Comparison of ENCODE assay signal across 23 cellular contexts in genomic region chr6:4491501-4492260, GRCh38.
DNase-seq lines count a peak whose midpoint lies in the region; ATAC-seq, FAIRE-seq and TF ChIP-seq lines count a peak whose summit lies in the region.
"Had no signal": no experiment of that assay in that cellular context is flagged by ENCODE, and none has a peak within 500 bp of the region (broad histone marks: within the 10 kb centered on the region; RNA-seq: fewer than 3 reads in every experiment).

No MANE protein-coding gene starts in this region.

- dilution Hi-C loops in IMR-90 (cut with HindIII; ENCODE audit: low sequenced_read_pairs, unreplicated experiment): no loop called here

- intact Hi-C loops in IMR-90 (cut with micrococcal nuclease): no loop called here

- H3K9me3 ChIP-seq in IMR-90 (ENCODE audit: control insufficient read depth, insufficient read depth, low read length): peaks cover 6% of the 10 kb centered on the region
- peaks cover 16% of the 10 kb centered on the region for H3K9me3 ChIP-seq in astrocyte (ENCODE audit: insufficient read depth, low read depth, low read length)
- H3K9me3 ChIP-seq: neutrophil, suprapubic skin had no signal

- H3K9me3 Mint-ChIP-seq in astrocyte (ENCODE audit: unreplicated experiment): peaks cover 25% of the 10 kb centered on the region

- H2AK5ac ChIP-seq in IMR-90 (ENCODE audit: low read depth, low read length): no peak overlapping the region

- H3K4me2 ChIP-seq in IMR-90 (ENCODE audit: low read depth, low read length) (no peak overlapping the region), astrocyte (ENCODE audit: low read length) (no peak overlapping the region)

- no peak overlapping the region; the same call in 1 of the 2 replicates for H4K91ac ChIP-seq in IMR-90 (ENCODE audit: insufficient read depth, low read depth, low read length)

- no peaks in the 10 kb centered on the region for H3K9me1 ChIP-seq in IMR-90 (ENCODE audit: insufficient read depth, low read length)

- H3K18ac ChIP-seq in IMR-90 (ENCODE audit: low read depth, low read length): no peak overlapping the region

- TF ChIP-seq POLR2A in IMR-90 (IDR thresholded peaks at IDR 0.05; ENCODE audit: low read depth, low read length): no peak

- no peak for FAIRE-seq in astrocyte (lab: Jason Lieb, UNC)
- FAIRE-seq: GM12878 had no signal

- H2BK15ac ChIP-seq in IMR-90 (ENCODE audit: low read depth, low read length): no peak overlapping the region

- H2BK20ac ChIP-seq in IMR-90 (ENCODE audit: low read depth, low read length): no peak overlapping the region

- POLR2A ChIA-PET in IMR-90 (lab: Charles Lee; ENCODE audit: unreplicated experiment): no interaction called here

- H2BK5ac ChIP-seq in IMR-90 (ENCODE audit: low read depth, low read length, poor library complexity, severe bottlenecking): no peak overlapping the region

- no peaks in the 10 kb centered on the region for H3K79me1 ChIP-seq in IMR-90 (ENCODE audit: low read depth in 1 of 2, low read length in 2 of 2)

- H3K9ac ChIP-seq in IMR-90 (ENCODE audit: low read depth, low read length) (no peak overlapping the region), astrocyte (ENCODE audit: low read length) (no peak overlapping the region)

- no peak for TF ChIP-seq CTCF in IMR-90 (conservative IDR thresholded peaks at IDR 0.05; ENCODE audit: low read depth, low read length)
- no peak for TF ChIP-seq CTCF in astrocyte (IDR thresholded peaks at IDR 0.05; ENCODE audit: insufficient read depth, low read depth, low read length)
- TF ChIP-seq CTCF in fibroblast of mammary gland (conservative IDR thresholded peaks at IDR 0.05; ENCODE audit: control insufficient read depth, insufficient read depth, low read depth, low read length): no peak
- TF ChIP-seq CTCF in omental fat pad (IDR thresholded peaks at IDR 0.05): no peak

- H3K4ac ChIP-seq in IMR-90 (ENCODE audit: low read depth, low read length): no peak overlapping the region

- H3K27ac ChIP-seq in IMR-90 (ENCODE audit: insufficient read depth, low read length): no peak overlapping the region
- no peak overlapping the region for H3K27ac ChIP-seq in astrocyte (ENCODE audit: low read depth, low read length)
- H3K27ac ChIP-seq: heart right ventricle, neutrophil, sigmoid colon, SK-N-MC, suprapubic skin had no signal

- no peak overlapping the region for H3K23ac ChIP-seq in IMR-90 (ENCODE audit: low read depth, low read length)

- H3K4me1 Mint-ChIP-seq in astrocyte (ENCODE audit: low read depth, unreplicated experiment): no peaks in the 10 kb centered on the region

- H3K4me1 ChIP-seq in IMR-90 (ENCODE audit: control insufficient read depth, insufficient read depth, low read length) (no peaks in the 10 kb centered on the region), astrocyte (ENCODE audit: insufficient read depth, low read length) (no peaks in the 10 kb centered on the region)
- H3K4me1 ChIP-seq: heart right ventricle, sigmoid colon had no signal

- no peak overlapping the region for H3K4me3 Mint-ChIP-seq in astrocyte (ENCODE audit: unreplicated experiment)
- H3K4me3 Mint-ChIP-seq: IgD-negative memory B cell had no signal

- peak overlapping the region; percentile 0 for H3K27ac Mint-ChIP-seq in astrocyte (ENCODE audit: unreplicated experiment)
- H3K27ac Mint-ChIP-seq: IgD-negative memory B cell had no signal

- in situ Hi-C loops in IMR-90 (cut with MboI; ENCODE audit: low sequenced_read_pairs): no loop called here

- no peak overlapping the region for H2BK120ac ChIP-seq in IMR-90 (ENCODE audit: low read depth, low read length)

- peaks cover 2% of the 10 kb centered on the region for H3K27me3 Mint-ChIP-seq in astrocyte (ENCODE audit: low read depth, unreplicated experiment)

- DNase-seq in IMR-90: peak; percentile 37
- no peak for DNase-seq in astrocyte (ENCODE audit: low read depth)
- DNase-seq in fibroblast of mammary gland (ENCODE audit: low read depth): peak; percentile 9
- DNase-seq in non-pigmented ciliary epithelial cell (ENCODE audit: low read depth): peak; percentile 3
- no peak for DNase-seq in omental fat pad (ENCODE audit: low spot score)
- no peak for DNase-seq in stimulated activated CD4-positive, alpha-beta T cell treated with anti-CD3 and anti-CD28 coated beads, Interleukin-1b, Interleukin-23, amount 100 ng/mL, for 48 hours
- DNase-seq in T-helper 9 cell: no peak
- DNase-seq: activated effector memory CD4-positive, alpha-beta T cell treated with anti-CD3 and anti-CD28 coated beads, Interleukin-2, amount 50 U/mL, for 16 hours; amygdala; Caco-2; GDM1; heart right ventricle; NCI-H1048; NCI-H69; sigmoid colon; stimulated activated CD4-positive, alpha-beta T cell treated with anti-CD3 and anti-CD28 coated beads, Interleukin-4, amount 100 ng/mL, for 4 hours; stimulated activated CD8-positive, alpha-beta memory T cell treated with anti-CD3 and anti-CD28 coated beads, Interleukin-4, amount 100 ng/mL, for 48 hours; T1000 had no signal

- CTCF ChIA-PET in IMR-90 (lab: Yijun Ruan, JAX): interaction anchor here (1.3 kb wide), 1 partner anchor 9 kb away, joined by 3 read pairs; no protein-coding TSS in a partner anchor

- TF ChIP-seq RAD21 in IMR-90 (IDR thresholded peaks at IDR 0.05; ENCODE audit: low read length): no peak

- no peak overlapping the region for H2AK9ac ChIP-seq in IMR-90 (replicated peaks; ENCODE audit: low read depth, low read length, poor library complexity)

- H3K27me3 ChIP-seq in IMR-90 (ENCODE audit: control insufficient read depth, insufficient read depth, low read length) (no peaks in the 10 kb centered on the region), astrocyte (ENCODE audit: insufficient read depth, low read length) (no peaks in the 10 kb centered on the region)
- H3K27me3 ChIP-seq: heart right ventricle, neutrophil, sigmoid colon, suprapubic skin had no signal

- H4K5ac ChIP-seq in IMR-90 (ENCODE audit: low read depth, low read length): no peak overlapping the region

- no peaks in the 10 kb centered on the region for H3K79me2 ChIP-seq in astrocyte (ENCODE audit: insufficient read depth, low read length)

- WGBS in IMR-90 (ENCODE audit: extremely low coverage in 2 of 2, insufficient read length in 1 of 2), 2 experiments: no CpG with 5 or more reads among the region's 7 CpGs

- H3K36me3 Mint-ChIP-seq in astrocyte (ENCODE audit: low read depth, unreplicated experiment): no peaks in the 10 kb centered on the region

- BruUV-seq in IMR-90 (replicated peaks; lab: Mats Ljungman, UMichigan): no TSS peak

- H2AFZ ChIP-seq in IMR-90 (replicated peaks; ENCODE audit: low read length, poor library complexity) (no peak overlapping the region), astrocyte (ENCODE audit: low read depth, low read length) (no peak overlapping the region)

- ATAC-seq in IMR-90 (ENCODE audit: low read depth) (no peak), omental fat pad (ENCODE audit: low FRiP score) (no peak)
- ATAC-seq: GM12878, heart right ventricle had no signal

- H3K4me3 ChIP-seq in IMR-90 (ENCODE audit: insufficient read depth, low read depth, low read length) (no peak overlapping the region), astrocyte (ENCODE audit: insufficient read depth, low read depth, low read length) (no peak overlapping the region), fibroblast of mammary gland (ENCODE audit: control insufficient read depth, low read depth, low read length) (no peak overlapping the region)
- H3K4me3 ChIP-seq: GM12878, heart right ventricle, sigmoid colon, SK-N-MC, suprapubic skin had no signal

- H3K36me3 ChIP-seq in IMR-90 (ENCODE audit: control insufficient read depth, insufficient read depth, low read length): no peaks in the 10 kb centered on the region
- no peaks in the 10 kb centered on the region for H3K36me3 ChIP-seq in astrocyte (ENCODE audit: insufficient read depth, low read length)
- H3K36me3 ChIP-seq: heart right ventricle, neutrophil, sigmoid colon, suprapubic skin had no signal

- no peak overlapping the region for H3K14ac ChIP-seq in IMR-90 (replicated peaks; ENCODE audit: low read depth, low read length)

- no peak overlapping the region for H4K8ac ChIP-seq in IMR-90 (ENCODE audit: low read depth in 2 of 2, low read length in 2 of 2)

- H4K20me1 ChIP-seq in IMR-90 (ENCODE audit: insufficient read depth, low read length) (no peaks in the 10 kb centered on the region), astrocyte (ENCODE audit: insufficient read depth, low read length) (no peaks in the 10 kb centered on the region)

- H3K56ac ChIP-seq in IMR-90 (ENCODE audit: extremely low read depth, insufficient read depth, low read length): no peak overlapping the region

TF ChIP-seq in IMR-90, 13 proteins besides CTCF, POLR2A, EP300 and RAD21 (continues in another document):
- TF ChIP-seq BHLHE40 (IDR thresholded peaks at IDR 0.05; ENCODE audit: low read depth, low read length) (no peak), MXI1 (IDR thresholded peaks at IDR 0.05; ENCODE audit: borderline replicate concordance, low read depth, low read length) (no peak), NFE2L2 (IDR thresholded peaks at IDR 0.05; ENCODE audit: low read depth, low read length) (no peak), MAFK (IDR thresholded peaks at IDR 0.05; ENCODE audit: low read depth, low read length) (no peak), CEBPB (IDR thresholded peaks at IDR 0.05; ENCODE audit: low read depth, low read length) (no peak), MAZ (IDR thresholded peaks at IDR 0.05; ENCODE audit: borderline replicate concordance, low read depth, low read length) (no peak), RCOR1 (IDR thresholded peaks at IDR 0.05; ENCODE audit: insufficient replicate concordance, low read length) (no peak), USF2 (IDR thresholded peaks at IDR 0.05; ENCODE audit: low read depth, low read length) (no peak), FOS (IDR thresholded peaks at IDR 0.05; ENCODE audit: low read depth, low read length) (no peak), ELK1 (IDR thresholded peaks at IDR 0.05; ENCODE audit: borderline replicate concordance, low read depth, low read length) (no peak), CHD1 (IDR thresholded peaks at IDR 0.05; ENCODE audit: low read depth, low read length) (no peak), SMC3 (IDR thresholded peaks at IDR 0.05; ENCODE audit: low read depth, low read length) (no peak)

Comparison
In these comparisons a context has a peak if more than half of its experiments do, and no peak if none do; other contexts are left out.
1. DNase-seq: peak in IMR-90 (single experiment), fibroblast of mammary gland (single experiment) and non-pigmented ciliary epithelial cell (single experiment); none in astrocyte (single experiment), omental fat pad (single experiment), stimulated activated CD4-positive, alpha-beta T cell treated with anti-CD3 and anti-CD28 coated beads, Interleukin-1b, Interleukin-23, amount 100 ng/mL, for 48 hours (single experiment) and T-helper 9 cell (single experiment).